ENCODE assay signal across 1 cellular context in genomic region chr10:99450624-99451498, GRCh38.
TF ChIP-seq lines count a peak whose summit lies in the region.

No MANE protein-coding gene starts in this region.

TF ChIP-seq in HepG2, 621 proteins besides CTCF, POLR2A, EP300 and RAD21 (continues in another document):
- TF ChIP-seq ZNF619 (CRISPR knock-in tag; IDR thresholded peaks at IDR 0.05), result no peak
- TF ChIP-seq, protein P1, sequence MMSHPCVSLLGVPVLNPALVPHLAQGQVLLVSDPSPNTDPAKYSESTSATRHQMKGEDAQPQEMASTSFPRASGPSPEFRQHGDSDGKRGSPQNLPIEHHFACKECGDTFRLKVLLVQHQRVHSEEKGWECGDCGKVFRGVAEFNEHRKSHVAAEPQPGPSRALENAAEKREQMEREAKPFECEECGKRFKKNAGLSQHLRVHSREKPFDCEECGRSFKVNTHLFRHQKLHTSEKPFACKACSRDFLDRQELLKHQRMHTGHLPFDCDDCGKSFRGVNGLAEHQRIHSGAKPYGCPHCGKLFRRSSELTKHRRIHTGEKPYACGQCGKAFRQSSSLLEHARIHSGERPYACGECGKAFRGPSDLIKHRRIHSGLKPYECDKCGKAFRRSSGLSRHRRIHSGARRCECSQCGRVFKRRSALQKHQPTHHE (CRISPR knock-in tag; IDR thresholded peaks at IDR 0.05; ENCODE audit: borderline replicate concordance), result 0 out of 2 replicates have a peak, but pooled peaks have one; percentile 37
- TF ChIP-seq, protein P2, sequence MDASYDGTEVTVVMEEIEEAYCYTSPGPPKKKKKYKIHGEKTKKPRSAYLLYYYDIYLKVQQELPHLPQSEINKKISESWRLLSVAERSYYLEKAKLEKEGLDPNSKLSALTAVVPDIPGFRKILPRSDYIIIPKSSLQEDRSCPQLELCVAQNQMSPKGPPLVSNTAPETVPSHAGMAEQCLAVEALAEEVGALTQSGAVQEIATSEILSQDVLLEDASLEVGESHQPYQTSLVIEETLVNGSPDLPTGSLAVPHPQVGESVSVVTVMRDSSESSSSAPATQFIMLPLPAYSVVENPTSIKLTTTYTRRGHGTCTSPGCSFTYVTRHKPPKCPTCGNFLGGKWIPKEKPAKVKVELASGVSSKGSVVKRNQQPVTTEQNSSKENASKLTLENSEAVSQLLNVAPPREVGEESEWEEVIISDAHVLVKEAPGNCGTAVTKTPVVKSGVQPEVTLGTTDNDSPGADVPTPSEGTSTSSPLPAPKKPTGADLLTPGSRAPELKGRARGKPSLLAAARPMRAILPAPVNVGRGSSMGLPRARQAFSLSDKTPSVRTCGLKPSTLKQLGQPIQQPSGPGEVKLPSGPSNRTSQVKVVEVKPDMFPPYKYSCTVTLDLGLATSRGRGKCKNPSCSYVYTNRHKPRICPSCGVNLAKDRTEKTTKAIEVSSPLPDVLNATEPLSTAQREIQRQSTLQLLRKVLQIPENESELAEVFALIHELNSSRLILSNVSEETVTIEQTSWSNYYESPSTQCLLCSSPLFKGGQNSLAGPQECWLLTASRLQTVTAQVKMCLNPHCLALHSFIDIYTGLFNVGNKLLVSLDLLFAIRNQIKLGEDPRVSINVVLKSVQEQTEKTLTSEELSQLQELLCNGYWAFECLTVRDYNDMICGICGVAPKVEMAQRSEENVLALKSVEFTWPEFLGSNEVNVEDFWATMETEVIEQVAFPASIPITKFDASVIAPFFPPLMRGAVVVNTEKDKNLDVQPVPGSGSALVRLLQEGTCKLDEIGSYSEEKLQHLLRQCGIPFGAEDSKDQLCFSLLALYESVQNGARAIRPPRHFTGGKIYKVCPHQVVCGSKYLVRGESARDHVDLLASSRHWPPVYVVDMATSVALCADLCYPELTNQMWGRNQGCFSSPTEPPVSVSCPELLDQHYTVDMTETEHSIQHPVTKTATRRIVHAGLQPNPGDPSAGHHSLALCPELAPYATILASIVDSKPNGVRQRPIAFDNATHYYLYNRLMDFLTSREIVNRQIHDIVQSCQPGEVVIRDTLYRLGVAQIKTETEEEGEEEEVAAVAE (CRISPR knock-in tag; IDR thresholded peaks at IDR 0.05; ENCODE audit: borderline replicate concordance), result no peak
- no peak for TF ChIP-seq SIX4 (CRISPR knock-in tag; IDR thresholded peaks at IDR 0.05)
- no peak for TF ChIP-seq ZNF629 (CRISPR knock-in tag; conservative IDR thresholded peaks at IDR 0.05)
- no peak for TF ChIP-seq ZBTB49 (CRISPR knock-in tag; IDR thresholded peaks at IDR 0.05; ENCODE audit: borderline replicate concordance)
- no peak for TF ChIP-seq ZNF124 (CRISPR knock-in tag; IDR thresholded peaks at IDR 0.05)
- no peak for TF ChIP-seq ONECUT2 (CRISPR knock-in tag; IDR thresholded peaks at IDR 0.05)
- TF ChIP-seq PAXIP1 (CRISPR knock-in tag; conservative IDR thresholded peaks at IDR 0.05), result peak; percentile 87
- TF ChIP-seq SP1 (IDR thresholded peaks at IDR 0.05), result no peak
- TF ChIP-seq SP1 (CRISPR knock-in tag; IDR thresholded peaks at IDR 0.05), result no peak
- TF ChIP-seq IKZF1 (IDR thresholded peaks at IDR 0.05), result no peak
- no peak for TF ChIP-seq ZNF563 (CRISPR knock-in tag; IDR thresholded peaks at IDR 0.05)
- TF ChIP-seq, protein P3, sequence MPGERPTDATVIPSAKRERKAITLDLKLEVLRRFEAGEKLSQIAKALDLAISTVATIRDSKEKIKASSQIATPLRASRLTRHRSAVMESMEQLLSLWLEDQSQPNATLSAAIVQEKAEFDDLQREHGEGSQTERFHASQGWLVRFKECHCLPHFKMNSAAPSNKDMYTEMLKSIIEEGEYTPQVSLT (CRISPR knock-in tag; IDR thresholded peaks at IDR 0.05; ENCODE audit: borderline replicate concordance, low read depth), result no peak
- peak; percentile 26; the same call in 1 of the 2 replicates for TF ChIP-seq ZNF512B (CRISPR knock-in tag; IDR thresholded peaks at IDR 0.05; ENCODE audit: borderline replicate concordance)
- no peak for TF ChIP-seq ZBTB37 (CRISPR knock-in tag; IDR thresholded peaks at IDR 0.05)
- TF ChIP-seq, protein P4, sequence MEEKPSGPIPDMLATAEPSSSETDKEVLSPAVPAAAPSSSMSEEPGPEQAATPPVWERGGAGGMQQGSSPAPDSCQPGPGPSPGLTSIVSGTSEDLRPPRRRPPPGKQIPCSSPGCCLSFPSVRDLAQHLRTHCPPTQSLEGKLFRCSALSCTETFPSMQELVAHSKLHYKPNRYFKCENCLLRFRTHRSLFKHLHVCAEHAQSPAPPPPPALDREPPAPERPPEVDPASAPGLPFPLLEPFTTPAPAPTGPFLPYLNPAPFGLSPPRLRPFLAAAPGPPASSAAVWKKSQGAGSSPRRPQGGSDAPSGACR (CRISPR knock-in tag; IDR thresholded peaks at IDR 0.05), result no peak
- no peak for TF ChIP-seq SYNCRIP (IDR thresholded peaks at IDR 0.05; ENCODE audit: insufficient read depth, low read depth, low read length)
- TF ChIP-seq, protein P5, sequence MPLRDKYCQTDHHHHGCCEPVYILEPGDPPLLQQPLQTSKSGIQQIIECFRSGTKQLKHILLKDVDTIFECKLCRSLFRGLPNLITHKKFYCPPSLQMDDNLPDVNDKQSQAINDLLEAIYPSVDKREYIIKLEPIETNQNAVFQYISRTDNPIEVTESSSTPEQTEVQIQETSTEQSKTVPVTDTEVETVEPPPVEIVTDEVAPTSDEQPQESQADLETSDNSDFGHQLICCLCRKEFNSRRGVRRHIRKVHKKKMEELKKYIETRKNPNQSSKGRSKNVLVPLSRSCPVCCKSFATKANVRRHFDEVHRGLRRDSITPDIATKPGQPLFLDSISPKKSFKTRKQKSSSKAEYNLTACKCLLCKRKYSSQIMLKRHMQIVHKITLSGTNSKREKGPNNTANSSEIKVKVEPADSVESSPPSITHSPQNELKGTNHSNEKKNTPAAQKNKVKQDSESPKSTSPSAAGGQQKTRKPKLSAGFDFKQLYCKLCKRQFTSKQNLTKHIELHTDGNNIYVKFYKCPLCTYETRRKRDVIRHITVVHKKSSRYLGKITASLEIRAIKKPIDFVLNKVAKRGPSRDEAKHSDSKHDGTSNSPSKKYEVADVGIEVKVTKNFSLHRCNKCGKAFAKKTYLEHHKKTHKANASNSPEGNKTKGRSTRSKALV (CRISPR knock-in tag; IDR thresholded peaks at IDR 0.05), result no peak
- TF ChIP-seq RFXAP (CRISPR knock-in tag; IDR thresholded peaks at IDR 0.05; ENCODE audit: borderline replicate concordance), result no peak
- TF ChIP-seq, protein P6, sequence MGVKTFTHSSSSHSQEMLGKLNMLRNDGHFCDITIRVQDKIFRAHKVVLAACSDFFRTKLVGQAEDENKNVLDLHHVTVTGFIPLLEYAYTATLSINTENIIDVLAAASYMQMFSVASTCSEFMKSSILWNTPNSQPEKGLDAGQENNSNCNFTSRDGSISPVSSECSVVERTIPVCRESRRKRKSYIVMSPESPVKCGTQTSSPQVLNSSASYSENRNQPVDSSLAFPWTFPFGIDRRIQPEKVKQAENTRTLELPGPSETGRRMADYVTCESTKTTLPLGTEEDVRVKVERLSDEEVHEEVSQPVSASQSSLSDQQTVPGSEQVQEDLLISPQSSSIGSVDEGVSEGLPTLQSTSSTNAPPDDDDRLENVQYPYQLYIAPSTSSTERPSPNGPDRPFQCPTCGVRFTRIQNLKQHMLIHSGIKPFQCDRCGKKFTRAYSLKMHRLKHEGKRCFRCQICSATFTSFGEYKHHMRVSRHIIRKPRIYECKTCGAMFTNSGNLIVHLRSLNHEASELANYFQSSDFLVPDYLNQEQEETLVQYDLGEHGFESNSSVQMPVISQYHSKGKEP (CRISPR knock-in tag; IDR thresholded peaks at IDR 0.05), result no peak
- TF ChIP-seq ZNF703 (CRISPR knock-in tag; IDR thresholded peaks at IDR 0.05; ENCODE audit: borderline replicate concordance), result no peak
- TF ChIP-seq, protein P7, sequence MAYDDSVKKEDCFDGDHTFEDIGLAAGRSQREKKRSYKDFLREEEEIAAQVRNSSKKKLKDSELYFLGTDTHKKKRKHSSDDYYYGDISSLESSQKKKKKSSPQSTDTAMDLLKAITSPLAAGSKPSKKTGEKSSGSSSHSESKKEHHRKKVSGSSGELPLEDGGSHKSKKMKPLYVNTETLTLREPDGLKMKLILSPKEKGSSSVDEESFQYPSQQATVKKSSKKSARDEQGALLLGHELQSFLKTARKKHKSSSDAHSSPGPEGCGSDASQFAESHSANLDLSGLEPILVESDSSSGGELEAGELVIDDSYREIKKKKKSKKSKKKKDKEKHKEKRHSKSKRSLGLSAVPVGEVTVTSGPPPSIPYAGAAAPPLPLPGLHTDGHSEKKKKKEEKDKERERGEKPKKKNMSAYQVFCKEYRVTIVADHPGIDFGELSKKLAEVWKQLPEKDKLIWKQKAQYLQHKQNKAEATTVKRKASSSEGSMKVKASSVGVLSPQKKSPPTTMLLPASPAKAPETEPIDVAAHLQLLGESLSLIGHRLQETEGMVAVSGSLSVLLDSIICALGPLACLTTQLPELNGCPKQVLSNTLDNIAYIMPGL (CRISPR knock-in tag; IDR thresholded peaks at IDR 0.05; ENCODE audit: borderline replicate concordance in 1 of 2, low read depth in 1 of 2), result no peak
- TF ChIP-seq NFYB (CRISPR knock-in tag; IDR thresholded peaks at IDR 0.05), result no peak
- TF ChIP-seq PITX1 (CRISPR knock-in tag; IDR thresholded peaks at IDR 0.05), result no peak
- no peak for TF ChIP-seq ZNF557 (CRISPR knock-in tag; IDR thresholded peaks at IDR 0.05)
- TF ChIP-seq, protein P8, sequence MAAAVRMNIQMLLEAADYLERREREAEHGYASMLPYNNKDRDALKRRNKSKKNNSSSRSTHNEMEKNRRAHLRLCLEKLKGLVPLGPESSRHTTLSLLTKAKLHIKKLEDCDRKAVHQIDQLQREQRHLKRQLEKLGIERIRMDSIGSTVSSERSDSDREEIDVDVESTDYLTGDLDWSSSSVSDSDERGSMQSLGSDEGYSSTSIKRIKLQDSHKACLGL (CRISPR knock-in tag; IDR thresholded peaks at IDR 0.05), result no peak
- no peak for TF ChIP-seq TP53 (CRISPR knock-in tag; conservative IDR thresholded peaks at IDR 0.05)
- TF ChIP-seq TGIF2 (CRISPR knock-in tag; IDR thresholded peaks at IDR 0.05), result no peak
- TF ChIP-seq ZNF253 (CRISPR knock-in tag; IDR thresholded peaks at IDR 0.05; ENCODE audit: borderline replicate concordance), result no peak
- TF ChIP-seq RFX5 (IDR thresholded peaks at IDR 0.05; ENCODE audit: low read depth, low read length), result no peak
- no peak for TF ChIP-seq ZKSCAN5 (CRISPR knock-in tag; IDR thresholded peaks at IDR 0.05)
- peak; percentile 25; the same call in 1 of the 2 replicates for TF ChIP-seq ZMYM3 (CRISPR knock-in tag; IDR thresholded peaks at IDR 0.05)
